ENCODE assay signal across 3 cellular contexts in the genomic region with DNA sequence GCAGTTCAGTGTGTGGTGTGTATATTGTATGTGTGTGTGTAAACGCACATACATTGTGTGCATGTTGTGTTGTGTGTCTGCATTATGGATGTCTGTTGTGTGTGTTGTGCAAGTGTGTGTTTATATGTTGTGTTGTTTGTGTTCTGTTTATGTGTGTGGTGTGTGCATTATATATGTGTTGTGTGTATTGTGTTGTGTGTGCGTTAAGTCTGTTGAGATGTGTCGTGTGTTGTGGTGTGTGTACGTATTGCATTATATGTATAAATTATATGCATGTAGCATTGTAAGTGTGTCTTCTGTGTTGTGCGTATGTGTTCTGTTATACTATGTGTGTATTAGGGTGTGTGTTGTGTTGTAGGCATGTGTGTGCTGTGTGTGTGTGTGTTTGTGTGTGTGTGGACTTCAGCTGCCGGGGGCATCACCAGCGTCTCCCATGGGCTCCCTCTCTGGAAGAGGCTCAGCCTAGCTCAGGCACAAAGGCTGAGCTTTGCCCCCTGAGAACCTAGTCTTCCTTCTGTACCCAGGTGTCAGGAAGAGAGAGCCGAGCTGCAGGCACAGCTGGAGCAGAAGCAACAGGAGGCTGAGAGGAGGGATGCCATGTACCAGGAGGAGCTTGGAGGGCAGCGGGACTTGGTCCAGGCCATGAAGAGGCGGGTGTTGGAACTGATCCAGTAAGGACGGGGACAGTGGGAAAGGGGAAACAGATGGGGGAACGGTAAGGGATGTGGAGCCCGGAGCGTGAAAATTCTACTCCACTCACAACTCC.
TF ChIP-seq lines count a peak whose summit lies in the region.

No MANE protein-coding gene starts in this region.

TF ChIP-seq in SK-N-SH, 30 proteins besides CTCF, POLR2A, EP300 and RAD21:
- TF ChIP-seq RXRA (IDR thresholded peaks at IDR 0.05; ENCODE audit: borderline replicate concordance, low read depth) (no peak), TEAD4 (IDR thresholded peaks at IDR 0.05; ENCODE audit: borderline replicate concordance, insufficient read depth) (no peak), FOXM1 (IDR thresholded peaks at IDR 0.05; ENCODE audit: low read depth) (no peak), NRF1 (IDR thresholded peaks at IDR 0.05; ENCODE audit: low read depth, low read length) (no peak), JUND (IDR thresholded peaks at IDR 0.05) (no peak), GABPA (IDR thresholded peaks at IDR 0.05; ENCODE audit: low read depth) (no peak), MEF2A (IDR thresholded peaks at IDR 0.05; ENCODE audit: borderline replicate concordance, low read depth) (no peak), SIN3A (IDR thresholded peaks at IDR 0.05; ENCODE audit: borderline replicate concordance, low read depth, low read length) (no peak), GATA2 (CRISPR knock-in tag; IDR thresholded peaks at IDR 0.05) (no peak), MXI1 (IDR thresholded peaks at IDR 0.05; ENCODE audit: low read depth, low read length) (no peak), FOXJ3 (CRISPR knock-in tag; IDR thresholded peaks at IDR 0.05) (no peak), SMC3 (IDR thresholded peaks at IDR 0.05; ENCODE audit: low read depth, low read length) (no peak), ELF1 (IDR thresholded peaks at IDR 0.05) (no peak), EZH2phosphoT487 (IDR thresholded peaks at IDR 0.05; ENCODE audit: borderline replicate concordance, low read depth) (no peak)
- TF ChIP-seq, protein P1, sequence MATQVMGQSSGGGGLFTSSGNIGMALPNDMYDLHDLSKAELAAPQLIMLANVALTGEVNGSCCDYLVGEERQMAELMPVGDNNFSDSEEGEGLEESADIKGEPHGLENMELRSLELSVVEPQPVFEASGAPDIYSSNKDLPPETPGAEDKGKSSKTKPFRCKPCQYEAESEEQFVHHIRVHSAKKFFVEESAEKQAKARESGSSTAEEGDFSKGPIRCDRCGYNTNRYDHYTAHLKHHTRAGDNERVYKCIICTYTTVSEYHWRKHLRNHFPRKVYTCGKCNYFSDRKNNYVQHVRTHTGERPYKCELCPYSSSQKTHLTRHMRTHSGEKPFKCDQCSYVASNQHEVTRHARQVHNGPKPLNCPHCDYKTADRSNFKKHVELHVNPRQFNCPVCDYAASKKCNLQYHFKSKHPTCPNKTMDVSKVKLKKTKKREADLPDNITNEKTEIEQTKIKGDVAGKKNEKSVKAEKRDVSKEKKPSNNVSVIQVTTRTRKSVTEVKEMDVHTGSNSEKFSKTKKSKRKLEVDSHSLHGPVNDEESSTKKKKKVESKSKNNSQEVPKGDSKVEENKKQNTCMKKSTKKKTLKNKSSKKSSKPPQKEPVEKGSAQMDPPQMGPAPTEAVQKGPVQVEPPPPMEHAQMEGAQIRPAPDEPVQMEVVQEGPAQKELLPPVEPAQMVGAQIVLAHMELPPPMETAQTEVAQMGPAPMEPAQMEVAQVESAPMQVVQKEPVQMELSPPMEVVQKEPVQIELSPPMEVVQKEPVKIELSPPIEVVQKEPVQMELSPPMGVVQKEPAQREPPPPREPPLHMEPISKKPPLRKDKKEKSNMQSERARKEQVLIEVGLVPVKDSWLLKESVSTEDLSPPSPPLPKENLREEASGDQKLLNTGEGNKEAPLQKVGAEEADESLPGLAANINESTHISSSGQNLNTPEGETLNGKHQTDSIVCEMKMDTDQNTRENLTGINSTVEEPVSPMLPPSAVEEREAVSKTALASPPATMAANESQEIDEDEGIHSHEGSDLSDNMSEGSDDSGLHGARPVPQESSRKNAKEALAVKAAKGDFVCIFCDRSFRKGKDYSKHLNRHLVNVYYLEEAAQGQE (IDR thresholded peaks at IDR 0.05; ENCODE audit: low read depth, low read length), result no peak

TF ChIP-seq in SK-N-SH treated with all-trans-retinoic acid at 6 μM for 48 hours, 23 proteins besides CTCF, POLR2A, EP300 and RAD21:
- no peak for TF ChIP-seq BACH2 (CRISPR knock-in tag; IDR thresholded peaks at IDR 0.05; ENCODE audit: borderline replicate concordance)
- TF ChIP-seq, protein P2, sequence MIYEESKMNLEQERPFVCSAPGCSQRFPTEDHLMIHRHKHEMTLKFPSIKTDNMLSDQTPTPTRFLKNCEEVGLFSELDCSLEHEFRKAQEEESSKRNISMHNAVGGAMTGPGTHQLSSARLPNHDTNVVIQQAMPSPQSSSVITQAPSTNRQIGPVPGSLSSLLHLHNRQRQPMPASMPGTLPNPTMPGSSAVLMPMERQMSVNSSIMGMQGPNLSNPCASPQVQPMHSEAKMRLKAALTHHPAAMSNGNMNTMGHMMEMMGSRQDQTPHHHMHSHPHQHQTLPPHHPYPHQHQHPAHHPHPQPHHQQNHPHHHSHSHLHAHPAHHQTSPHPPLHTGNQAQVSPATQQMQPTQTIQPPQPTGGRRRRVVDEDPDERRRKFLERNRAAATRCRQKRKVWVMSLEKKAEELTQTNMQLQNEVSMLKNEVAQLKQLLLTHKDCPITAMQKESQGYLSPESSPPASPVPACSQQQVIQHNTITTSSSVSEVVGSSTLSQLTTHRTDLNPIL (CRISPR knock-in tag; IDR thresholded peaks at IDR 0.05; ENCODE audit: low read depth), result no peak
- no peak for TF ChIP-seq ESRRG (CRISPR knock-in tag; IDR thresholded peaks at IDR 0.05)
- TF ChIP-seq OSR1 (CRISPR knock-in tag; IDR thresholded peaks at IDR 0.05), result no peak
- TF ChIP-seq TOX (CRISPR knock-in tag; IDR thresholded peaks at IDR 0.05; ENCODE audit: borderline replicate concordance), result no peak

TF ChIP-seq in GM12878, 131 proteins besides CTCF, POLR2A, EP300 and RAD21:
- no peak for TF ChIP-seq MXI1 (IDR thresholded peaks at IDR 0.05; ENCODE audit: low read depth, low read length)
- TF ChIP-seq, protein P3, sequence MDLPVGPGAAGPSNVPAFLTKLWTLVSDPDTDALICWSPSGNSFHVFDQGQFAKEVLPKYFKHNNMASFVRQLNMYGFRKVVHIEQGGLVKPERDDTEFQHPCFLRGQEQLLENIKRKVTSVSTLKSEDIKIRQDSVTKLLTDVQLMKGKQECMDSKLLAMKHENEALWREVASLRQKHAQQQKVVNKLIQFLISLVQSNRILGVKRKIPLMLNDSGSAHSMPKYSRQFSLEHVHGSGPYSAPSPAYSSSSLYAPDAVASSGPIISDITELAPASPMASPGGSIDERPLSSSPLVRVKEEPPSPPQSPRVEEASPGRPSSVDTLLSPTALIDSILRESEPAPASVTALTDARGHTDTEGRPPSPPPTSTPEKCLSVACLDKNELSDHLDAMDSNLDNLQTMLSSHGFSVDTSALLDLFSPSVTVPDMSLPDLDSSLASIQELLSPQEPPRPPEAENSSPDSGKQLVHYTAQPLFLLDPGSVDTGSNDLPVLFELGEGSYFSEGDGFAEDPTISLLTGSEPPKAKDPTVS (IDR thresholded peaks at IDR 0.05; ENCODE audit: low read depth, low read length), result no peak
- TF ChIP-seq, protein P4, sequence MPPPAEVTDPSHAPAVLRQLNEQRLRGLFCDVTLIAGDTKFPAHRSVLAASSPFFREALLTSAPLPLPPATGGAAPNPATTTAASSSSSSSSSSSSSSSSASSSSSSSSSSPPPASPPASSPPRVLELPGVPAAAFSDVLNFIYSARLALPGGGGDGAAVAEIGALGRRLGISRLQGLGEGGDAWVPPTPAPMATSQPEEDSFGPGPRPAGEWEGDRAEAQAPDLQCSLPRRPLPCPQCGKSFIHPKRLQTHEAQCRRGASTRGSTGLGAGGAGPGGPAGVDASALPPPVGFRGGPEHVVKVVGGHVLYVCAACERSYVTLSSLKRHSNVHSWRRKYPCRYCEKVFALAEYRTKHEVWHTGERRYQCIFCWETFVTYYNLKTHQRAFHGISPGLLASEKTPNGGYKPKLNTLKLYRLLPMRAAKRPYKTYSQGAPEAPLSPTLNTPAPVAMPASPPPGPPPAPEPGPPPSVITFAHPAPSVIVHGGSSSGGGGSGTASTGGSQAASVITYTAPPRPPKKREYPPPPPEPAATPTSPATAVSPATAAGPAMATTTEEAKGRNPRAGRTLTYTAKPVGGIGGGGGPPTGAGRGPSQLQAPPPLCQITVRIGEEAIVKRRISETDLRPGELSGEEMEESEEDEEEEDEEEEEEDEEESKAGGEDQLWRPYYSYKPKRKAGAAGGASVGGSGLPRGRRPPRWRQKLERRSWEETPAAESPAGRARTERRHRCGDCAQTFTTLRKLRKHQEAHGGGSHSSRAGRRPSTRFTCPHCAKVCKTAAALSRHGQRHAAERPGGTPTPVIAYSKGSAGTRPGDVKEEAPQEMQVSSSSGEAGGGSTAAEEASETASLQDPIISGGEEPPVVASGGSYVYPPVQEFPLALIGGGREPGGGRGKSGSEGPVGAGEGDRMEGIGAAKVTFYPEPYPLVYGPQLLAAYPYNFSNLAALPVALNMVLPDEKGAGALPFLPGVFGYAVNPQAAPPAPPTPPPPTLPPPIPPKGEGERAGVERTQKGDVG (CRISPR knock-in tag; IDR thresholded peaks at IDR 0.05), result no peak
- TF ChIP-seq GATAD2B (conservative IDR thresholded peaks at IDR 0.05; ENCODE audit: low read depth), result no peak
- no peak for TF ChIP-seq NR2C2 (IDR thresholded peaks at IDR 0.05; ENCODE audit: borderline replicate concordance, control insufficient read depth, insufficient read length, low read depth)
- TF ChIP-seq BCL11A (IDR thresholded peaks at IDR 0.05; ENCODE audit: low read depth, low read length), result no peak
- TF ChIP-seq IKZF1 (conservative IDR thresholded peaks at IDR 0.05), result no peak
- no peak for TF ChIP-seq CBX3 (IDR thresholded peaks at IDR 0.05; ENCODE audit: borderline replicate concordance, low read depth)
- TF ChIP-seq CBX5 (IDR thresholded peaks at IDR 0.05; ENCODE audit: low read depth), result no peak
- TF ChIP-seq TARDBP (IDR thresholded peaks at IDR 0.05; ENCODE audit: borderline replicate concordance), result no peak
- TF ChIP-seq, protein P5, sequence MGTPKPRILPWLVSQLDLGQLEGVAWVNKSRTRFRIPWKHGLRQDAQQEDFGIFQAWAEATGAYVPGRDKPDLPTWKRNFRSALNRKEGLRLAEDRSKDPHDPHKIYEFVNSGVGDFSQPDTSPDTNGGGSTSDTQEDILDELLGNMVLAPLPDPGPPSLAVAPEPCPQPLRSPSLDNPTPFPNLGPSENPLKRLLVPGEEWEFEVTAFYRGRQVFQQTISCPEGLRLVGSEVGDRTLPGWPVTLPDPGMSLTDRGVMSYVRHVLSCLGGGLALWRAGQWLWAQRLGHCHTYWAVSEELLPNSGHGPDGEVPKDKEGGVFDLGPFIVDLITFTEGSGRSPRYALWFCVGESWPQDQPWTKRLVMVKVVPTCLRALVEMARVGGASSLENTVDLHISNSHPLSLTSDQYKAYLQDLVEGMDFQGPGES (IDR thresholded peaks at IDR 0.05), result no peak
- TF ChIP-seq KAT2A (conservative IDR thresholded peaks at IDR 0.05; ENCODE audit: control insufficient read depth, low read depth, low read length), result no peak
- TF ChIP-seq HDGF (IDR thresholded peaks at IDR 0.05), result no peak
- TF ChIP-seq BRCA1 (IDR thresholded peaks at IDR 0.05; ENCODE audit: low read depth, low read length), result no peak
- no peak for TF ChIP-seq ZNF217 (IDR thresholded peaks at IDR 0.05)
